ENCODE assay signal across 8 cellular contexts in genomic region chr6:41705996-41706835, GRCh38. TPM values are rescaled to one million over a fixed set of nuclear protein-coding genes. Genes with fewer than 3 reads are reported as not detected.
DNase-seq lines count a peak whose midpoint lies in the region; ATAC-seq and TF ChIP-seq lines count a peak whose summit lies in the region.

No MANE protein-coding gene starts in this region.

- H3K4me1 Mint-ChIP-seq in brain: peaks cover 4% of the 10 kb centered on the region

- no peaks in the 10 kb centered on the region for H3K36me3 Mint-ChIP-seq in brain

- TF ChIP-seq CTCF in brain (conservative IDR thresholded peaks at IDR 0.05): peak; percentile 46 to 50

- no peaks in the 10 kb centered on the region for H3K9me3 Mint-ChIP-seq in brain

- peak in 61 of 76 experiments; percentile 10 to 71 (median 49) for DNase-seq in HUDEP-2 (lab: John Stamatoyannopoulos, UW; ENCODE audit: unreplicated experiment in 76 of 76)
- peak; percentile 17 for DNase-seq in T-helper 22 cell (ENCODE audit: low read depth)
- DNase-seq in iris pigment epithelial cell (ENCODE audit: low read depth): peak; percentile 60
- DNase-seq in stimulated activated CD4-positive, alpha-beta T cell treated with anti-CD3 and anti-CD28 coated beads, Interleukin-1b, Interleukin-23, amount 100 ng/mL, for 48 hours: peak; percentile 79
- no peak for DNase-seq in NCI-H2227 treated with DMSO at 0.1 percent for 48 hours (lab: John Stamatoyannopoulos, UW)

- peak overlapping the region; percentile 48; the same call in 1 of the 2 replicates for H3K4me3 ChIP-seq in GM08714 (ENCODE audit: low read length)

- peaks cover 5% of the 10 kb centered on the region for H3K27me3 Mint-ChIP-seq in brain

- H3K27ac Mint-ChIP-seq in brain: peak overlapping the region in 1 of 5 experiments; percentile 77

- no peak overlapping the region for H3K4me3 Mint-ChIP-seq in brain

- peak; percentile 67 for ATAC-seq in GM21526 (IDR thresholded peaks at IDR 0.05; ENCODE audit: low FRiP score, unreplicated experiment)

RNA-seq across cellular contexts. Expression of gene TFEB, which starts 29.2 kb away (rescaled TPM):
- polyA plus RNA-seq in brain (ENCODE audit: insufficient read depth, low read depth, low replicate concordance): 52.4 TPM

RNA-seq across cellular contexts. Expression of gene PGC, which starts 41.0 kb away (rescaled TPM):
- polyA plus RNA-seq in brain (ENCODE audit: insufficient read depth, low read depth, low replicate concordance): not detected
